In genomic region chr7:127404282-127405049, GRCh38 we compare ENCODE assay signal across 14 cellular contexts. TPM values are rescaled to one million over a fixed set of nuclear protein-coding genes. Genes with fewer than 3 reads are reported as not detected.
DNase-seq lines count a peak whose midpoint lies in the region; ATAC-seq lines count a peak whose summit lies in the region.
"Had no signal": no experiment of that assay in that cellular context is flagged by ENCODE, and none has a peak within 500 bp of the region (broad histone marks: within the 10 kb centered on the region; RNA-seq: fewer than 3 reads in every experiment).

No MANE protein-coding gene starts in this region.

- H3K9me3 Mint-ChIP-seq in activated CD4-positive, alpha-beta T cell treated with anti-CD3 and anti-CD28 coated beads for 36 hours (ENCODE audit: low read depth): no peaks in the 10 kb centered on the region
- H3K9me3 Mint-ChIP-seq in activated naive CD8-positive, alpha-beta T cell treated with anti-CD3 and anti-CD28 coated beads for 36 hours: no peaks in the 10 kb centered on the region
- H3K9me3 Mint-ChIP-seq: central memory CD8-positive, alpha-beta T cell had no signal

- peaks cover 18% of the 10 kb centered on the region for H3K4me1 Mint-ChIP-seq in activated CD4-positive, alpha-beta T cell treated with anti-CD3 and anti-CD28 coated beads for 36 hours
- H3K4me1 Mint-ChIP-seq in activated naive CD8-positive, alpha-beta T cell treated with anti-CD3 and anti-CD28 coated beads for 36 hours: peaks cover 23% of the 10 kb centered on the region

- ATAC-seq in activated CD4-positive, alpha-beta T cell treated with anti-CD3 and anti-CD28 coated beads for 36 hours: peak; percentile 87
- ATAC-seq in GM19395 (IDR thresholded peaks at IDR 0.05; ENCODE audit: unreplicated experiment): peak; percentile 81
- ATAC-seq in HG02973 (IDR thresholded peaks at IDR 0.05; ENCODE audit: unreplicated experiment): peak; percentile 71

- intact Hi-C loops in activated CD4-positive, alpha-beta T cell treated with anti-CD3 and anti-CD28 coated beads for 36 hours (cut with DNase I, micrococcal nuclease): loop anchor here in 1 of 2 experiments (5.0 kb wide), 2 partner anchors 57 to 602 kb away; no protein-coding TSS in a partner anchor
- intact Hi-C loops in head of caudate nucleus (cut with DNase I): no loop called here

- H3K36me3 Mint-ChIP-seq in activated CD4-positive, alpha-beta T cell treated with anti-CD3 and anti-CD28 coated beads for 36 hours (ENCODE audit: low read depth): no peaks in the 10 kb centered on the region
- H3K36me3 Mint-ChIP-seq in activated naive CD8-positive, alpha-beta T cell treated with anti-CD3 and anti-CD28 coated beads for 36 hours: no peaks in the 10 kb centered on the region
- H3K36me3 Mint-ChIP-seq: memory B cell had no signal

- H3K4me3 Mint-ChIP-seq in activated CD4-positive, alpha-beta T cell treated with anti-CD3 and anti-CD28 coated beads for 36 hours: peak overlapping the region; percentile 39
- peak overlapping the region; percentile 38 for H3K4me3 Mint-ChIP-seq in activated naive CD8-positive, alpha-beta T cell treated with anti-CD3 and anti-CD28 coated beads for 36 hours
- H3K4me3 Mint-ChIP-seq: central memory CD8-positive, alpha-beta T cell; memory B cell had no signal

- DNase-seq in activated CD4-positive, alpha-beta T cell treated with anti-CD3 and anti-CD28 coated beads for 36 hours: no peak
- DNase-seq in activated CD4-positive, alpha-beta T cell treated with anti-CD3 and anti-CD28 coated beads, Interleukin-2, amount 50 U/mL, for 1 hour: no peak
- DNase-seq in activated naive CD8-positive, alpha-beta T cell treated with anti-CD3 and anti-CD28 coated beads for 36 hours: no peak
- DNase-seq in stimulated activated CD4-positive, alpha-beta T cell treated with anti-CD3 and anti-CD28 coated beads, Interleukin-15, amount 100 ng/mL, for 24 hours: no peak
- DNase-seq in head of caudate nucleus (no peak), NCI-H2081 treated with DMSO at 0.1 percent for 48 hours (lab: John Stamatoyannopoulos, UW) (no peak)
- DNase-seq: 8988T; NCI-H187 treated with DMSO at 0.1 percent for 48 hours; stimulated activated CD4-positive, alpha-beta T cell treated with anti-CD3 and anti-CD28 coated beads, Interleukin-2, amount 100 ng/mL, for 48 hours had no signal

- CTCF ChIA-PET in activated CD4-positive, alpha-beta T cell treated with anti-CD3 and anti-CD28 coated beads for 36 hours (lab: Charles Lee): interaction anchor here (1.0 to 1.8 kb wide), 3 partner anchors 43 to 57 kb away, joined by 3 to 6 read pairs (median 4); no protein-coding TSS in a partner anchor

- peak overlapping the region; percentile 63 for H3K27ac Mint-ChIP-seq in activated CD4-positive, alpha-beta T cell treated with anti-CD3 and anti-CD28 coated beads for 36 hours
- H3K27ac Mint-ChIP-seq in activated naive CD8-positive, alpha-beta T cell treated with anti-CD3 and anti-CD28 coated beads for 36 hours: peak overlapping the region; percentile 39
- H3K27ac Mint-ChIP-seq: memory B cell, progenitor cell of endocrine pancreas had no signal

- H3K27me3 Mint-ChIP-seq in activated CD4-positive, alpha-beta T cell treated with anti-CD3 and anti-CD28 coated beads for 36 hours: peaks cover 4% of the 10 kb centered on the region
- H3K27me3 Mint-ChIP-seq in activated naive CD8-positive, alpha-beta T cell treated with anti-CD3 and anti-CD28 coated beads for 36 hours: no peaks in the 10 kb centered on the region

- POLR2A ChIA-PET in activated CD4-positive, alpha-beta T cell treated with anti-CD3 and anti-CD28 coated beads for 36 hours (lab: Charles Lee): interaction anchor here (0.8 kb wide), 1 partner anchor 12 kb away, joined by 3 read pairs; the partner anchor contains the start of gene ZNF800

RNA-seq across cellular contexts. Expression of gene ZNF800, which starts 12.0 kb away (rescaled TPM):
- 10 to 100 TPM; 27.5 to 34.7 TPM for total RNA-seq in activated CD4-positive, alpha-beta T cell treated with anti-CD3 and anti-CD28 coated beads for 36 hours
- 10 to 100 TPM; 32.1 to 34.2 TPM for total RNA-seq in activated naive CD8-positive, alpha-beta T cell treated with anti-CD3 and anti-CD28 coated beads for 36 hours
